Comparison of ENCODE assay signal across 24 cellular contexts in the genomic region with DNA sequence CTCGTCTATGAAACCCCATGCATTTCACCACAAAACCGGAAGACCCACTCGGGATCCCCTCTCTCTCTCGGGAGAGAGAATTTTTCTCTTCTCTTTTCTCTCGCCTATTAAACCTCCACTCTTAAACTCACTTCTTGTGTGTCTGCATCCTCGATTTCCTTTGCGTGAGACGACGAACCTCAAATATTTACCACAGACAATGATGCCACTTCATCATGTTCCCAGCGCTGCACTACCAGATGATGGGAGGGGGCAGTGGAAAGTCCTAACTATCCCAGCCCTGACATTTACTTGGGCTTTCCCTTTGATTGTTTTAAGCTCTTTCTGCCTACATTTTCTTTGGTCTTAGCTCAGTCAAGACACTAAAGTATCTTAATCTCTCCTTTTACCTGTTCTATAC.
"Had no signal": no experiment of that assay in that cellular context is flagged by ENCODE, and none has a peak within 500 bp of the region (broad histone marks: within the 10 kb centered on the region; RNA-seq: fewer than 3 reads in every experiment).

No MANE protein-coding gene starts in this region.

- H3K4me3 ChIP-seq: ascending aorta, coronary artery, dorsolateral prefrontal cortex, esophagus squamous epithelium had no signal

- H3K27me3 ChIP-seq: ascending aorta, esophagus squamous epithelium had no signal

- DNase-seq: activated B cell treated with CpG ODN at 0.5 μM for 24 hours; activated CD4-positive, alpha-beta memory T cell treated with anti-CD3 and anti-CD28 coated beads for 36 hours; activated CD4-positive, alpha-beta T cell treated with anti-CD3 and anti-CD28 coated beads for 48 hours; activated CD8-positive, alpha-beta memory T cell treated with anti-CD3 and anti-CD28 coated beads, Interleukin-2, amount 10 ng/mL, durations not matched to agents 7 days and 5 days; activated CD8-positive, alpha-beta memory T cell treated with anti-CD3 and anti-CD28 coated beads, Interleukin-2, amount 50 U/mL, for 48 hours; activated CD8-positive, alpha-beta T cell treated with anti-CD3 and anti-CD28 coated beads, Interleukin-2, amount 10 ng/mL, durations not matched to agents 7 days and 5 days; activated gamma-delta T cell; activated naive CD4-positive, alpha-beta T cell; activated naive CD4-positive, alpha-beta T cell treated with anti-CD3 and anti-CD28 coated beads, Interleukin-2, amount 10 ng/mL, durations not matched to agents 7 days and 5 days; activated naive CD8-positive, alpha-beta T cell treated with anti-CD3 and anti-CD28 coated beads, Interleukin-2, amount 10 ng/mL, durations not matched to agents 7 days and 5 days; activated T-cell treated with anti-CD3 and anti-CD28 coated beads for 4 hours; activated T-cell treated with anti-CD3 and anti-CD28 coated beads, Interleukin-2, amount 50 U/mL, for 24 hours; activated T-cell treated with anti-CD3 and anti-CD28 coated beads, Interleukin-2, amount 50 U/mL, for 72 hours; dorsolateral prefrontal cortex; effector memory CD8-positive, alpha-beta T cell; esophagus squamous epithelium; head of caudate nucleus; hippocampal formation; T-helper 17 cell; T1000; WERI-Rb-1 had no signal

- H3K36me3 ChIP-seq: ascending aorta, esophagus squamous epithelium, WERI-Rb-1 had no signal

- H3K27ac ChIP-seq: ascending aorta, coronary artery, dorsolateral prefrontal cortex, epithelial cell of prostate, esophagus squamous epithelium, WERI-Rb-1 had no signal
